Comparison of ENCODE assay signal across 8 cellular contexts in genomic region chr7:17506090-17506489, GRCh38.
A peak's percentile ranks its signal among the peaks of the same experiment; 100 is the strongest.
DNase-seq lines count a peak whose midpoint lies in the region; ATAC-seq and TF ChIP-seq lines count a peak whose summit lies in the region.

No MANE protein-coding gene starts in this region.

- H3K4me2 ChIP-seq in hepatocyte = peak overlapping the region; percentile 63

- no peak overlapping the region for H2AFZ ChIP-seq in hepatocyte

- H3K9me2 ChIP-seq in hepatocyte (replicated peaks; ENCODE audit: insufficient read depth) = no peaks in the 10 kb centered on the region

- H3K27me3 ChIP-seq in hepatocyte (no peaks in the 10 kb centered on the region), right atrium auricular region (no peaks in the 10 kb centered on the region)

- H3K4me1 ChIP-seq in hepatocyte (ENCODE audit: insufficient read depth) (peaks cover 38% of the 10 kb centered on the region), right atrium auricular region (no peaks in the 10 kb centered on the region)

- DNase-seq in GM10266 (ENCODE audit: extremely low spot score) = peak; percentile 43
- DNase-seq in hepatocyte (ENCODE audit: low spot score) = peak; percentile 46
- no peak for DNase-seq in lower leg skin (ENCODE audit: low spot score in 2 of 2)
- DNase-seq in right atrium auricular region (ENCODE audit: low spot score) = no peak
- DNase-seq in NCI-H1694 treated with DMSO at 0.1 percent for 48 hours (lab: John Stamatoyannopoulos, UW) = no peak

- H3K79me2 ChIP-seq in hepatocyte = peaks cover 20% of the 10 kb centered on the region

- intact Hi-C loops in lower leg skin (cut with DNase I; ENCODE audit: low total_unique reads) = no loop called here

- H3K4me3 ChIP-seq in hepatocyte = no peak overlapping the region
- H3K4me3 ChIP-seq in lower leg skin (ENCODE audit: low read depth, poor library complexity, severe bottlenecking) = no peak overlapping the region
- H3K4me3 ChIP-seq in right atrium auricular region = no peak overlapping the region

- 28% methylated on average over 3 of the region's 3 CpGs for WGBS in hepatocyte (ENCODE audit: low lambda C conversion rate, missing lambda C conversion rate)
- WGBS in lower leg skin, 2 donors = 69 to 76% methylated on average over 3 of the region's 3 CpGs

- TF ChIP-seq POLR2A in lower leg skin (IDR thresholded peaks at IDR 0.05) = no peak

- H3K36me3 ChIP-seq in hepatocyte (replicated peaks; ENCODE audit: insufficient read depth, low read depth) = no peaks in the 10 kb centered on the region
- no peaks in the 10 kb centered on the region for H3K36me3 ChIP-seq in right atrium auricular region

- H3K27ac ChIP-seq in hepatocyte = peak overlapping the region; percentile 70
- no peak overlapping the region for H3K27ac ChIP-seq in right atrium auricular region

- no peaks in the 10 kb centered on the region for H4K20me1 ChIP-seq in hepatocyte (ENCODE audit: insufficient read depth, poor library complexity, severe bottlenecking)

- ATAC-seq in GM21367 (IDR thresholded peaks at IDR 0.05; ENCODE audit: unreplicated experiment) = peak; percentile 60
- ATAC-seq in HG03457 (IDR thresholded peaks at IDR 0.05; ENCODE audit: unreplicated experiment) = peak; percentile 79
- no peak for ATAC-seq in esophagus mucosa

- H3K9me3 ChIP-seq in hepatocyte (ENCODE audit: low read depth) (no peaks in the 10 kb centered on the region), right atrium auricular region (no peaks in the 10 kb centered on the region)

- no peak for TF ChIP-seq CTCF in GM10266 (IDR thresholded peaks at IDR 0.05; ENCODE audit: control insufficient read depth, insufficient read depth, low read depth, missing control alignments)
- no peak for TF ChIP-seq CTCF in hepatocyte (IDR thresholded peaks at IDR 0.05; ENCODE audit: poor library complexity)
- TF ChIP-seq CTCF in lower leg skin (IDR thresholded peaks at IDR 0.05) = no peak
- TF ChIP-seq CTCF in right atrium auricular region (IDR thresholded peaks at IDR 0.05) = no peak

Comparison
In these comparisons a context has a peak if more than half of its experiments do, and no peak if none do; other contexts are left out.
1. DNase-seq: peak in GM10266 (single experiment) and hepatocyte (single experiment); none in lower leg skin (0 of 2), right atrium auricular region (single experiment) and NCI-H1694 treated with DMSO at 0.1 percent for 48 hours (single experiment).